Comparison of ENCODE assay signal across 22 cellular contexts in the genomic region with DNA sequence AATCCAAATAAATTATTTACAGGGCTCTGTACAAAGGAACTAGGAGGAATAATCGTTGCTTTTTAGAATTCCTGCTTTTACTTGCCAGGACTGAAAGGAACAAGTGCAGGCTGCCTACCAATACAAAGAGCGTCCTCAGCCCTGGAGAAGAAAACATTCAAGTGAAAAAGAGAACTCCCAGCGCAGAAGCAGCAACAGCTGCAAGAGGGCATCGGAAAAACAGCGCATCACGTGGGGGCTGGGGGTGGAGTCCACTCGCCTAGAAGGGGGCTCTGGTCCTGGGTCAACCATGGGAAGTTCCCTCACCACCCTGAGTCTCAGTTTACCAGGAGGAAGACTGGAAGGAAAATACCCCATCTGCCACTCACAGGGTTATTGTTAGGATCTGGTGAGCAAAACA. TPM values are rescaled to one million over a fixed set of nuclear protein-coding genes. Genes with fewer than 3 reads are reported as not detected.
DNase-seq lines count a peak whose midpoint lies in the region; ATAC-seq and TF ChIP-seq lines count a peak whose summit lies in the region.
"Had no signal": no experiment of that assay in that cellular context is flagged by ENCODE, and none has a peak within 500 bp of the region (broad histone marks: within the 10 kb centered on the region; RNA-seq: fewer than 3 reads in every experiment).

No MANE protein-coding gene starts in this region.

- H3K27ac ChIP-seq in temporal lobe (ENCODE audit: low read depth, low read length) = peak overlapping the region; percentile 94
- H3K27ac ChIP-seq: heart left ventricle, ovary, thoracic aorta had no signal

- ATAC-seq in activated naive CD4-positive, alpha-beta T cell treated with anti-CD3 and anti-CD28 coated beads, Interleukin-2, amount 50 U/mL, for 72 hours = no peak
- ATAC-seq: activated naive CD8-positive, alpha-beta T cell treated with anti-CD3 and anti-CD28 coated beads, Interleukin-2, amount 50 U/mL, for 24 hours; HCT116; heart left ventricle had no signal

- peaks cover 7% of the 10 kb centered on the region for H3K27me3 Mint-ChIP-seq in nephron progenitor cell (ENCODE audit: low read depth, poor library complexity)
- H3K27me3 Mint-ChIP-seq: activated CD4-positive, alpha-beta memory T cell treated with anti-CD3 and anti-CD28 coated beads for 36 hours; dendritic cell treated with granulocyte-macrophage colony-stimulating factor and Interleukin-4, amounts not matched to agents 40 ng/mL and 50 ng/mL, for 4 days had no signal

- DNase-seq in SK-MEL-5 (ENCODE audit: low read depth, low spot score) (peak; percentile 77), globus pallidus (ENCODE audit: low spot score) (peak; percentile 96), nephron progenitor cell (no peak), AG08395 (ENCODE audit: low spot score) (no peak), SIG-M5 treated with dmso at 0.1 percent for 504 hours (lab: John Stamatoyannopoulos, UW; ENCODE audit: unreplicated experiment) (no peak)
- DNase-seq in activated naive CD4-positive, alpha-beta T cell treated with anti-CD3 and anti-CD28 coated beads, Interleukin-2, amount 50 U/mL, for 72 hours (ENCODE audit: low spot score in 2 of 2) = no peak
- DNase-seq: activated CD4-positive, alpha-beta memory T cell treated with anti-CD3 and anti-CD28 coated beads for 36 hours; activated CD4-positive, CD25-positive, alpha-beta regulatory T cell; activated effector memory CD4-positive, alpha-beta T cell treated with anti-CD3 and anti-CD28 coated beads, Interleukin-2, amount 50 U/mL, for 16 hours; activated naive CD8-positive, alpha-beta T cell treated with anti-CD3 and anti-CD28 coated beads, Interleukin-2, amount 50 U/mL, for 24 hours; DMS79 treated with DMSO at 0.1 percent for 48 hours; heart left ventricle; NCI-H1417; NCI-H526; ovary; T-helper 9 cell had no signal

- no peak for TF ChIP-seq CTCF in nephron progenitor cell (IDR thresholded peaks at IDR 0.05)

- no peaks in the 10 kb centered on the region for H3K36me3 Mint-ChIP-seq in nephron progenitor cell (ENCODE audit: low read depth)
- H3K36me3 Mint-ChIP-seq in activated naive CD4-positive, alpha-beta T cell treated with anti-CD3 and anti-CD28 coated beads, Interleukin-2, amount 50 U/mL, for 72 hours = peaks cover 0 to 6% of the 10 kb centered on the region in 2 donors
- H3K36me3 Mint-ChIP-seq: activated CD4-positive, alpha-beta memory T cell treated with anti-CD3 and anti-CD28 coated beads for 36 hours had no signal

- peaks cover 6% of the 10 kb centered on the region for H3K9me3 Mint-ChIP-seq in nephron progenitor cell
- H3K9me3 Mint-ChIP-seq in activated naive CD4-positive, alpha-beta T cell treated with anti-CD3 and anti-CD28 coated beads, Interleukin-2, amount 50 U/mL, for 72 hours = peaks cover 5 to 12% of the 10 kb centered on the region in 2 donors

- in situ Hi-C loops in SK-MEL-5 (cut with HindIII; ENCODE audit: low pct_unique_long_range_greater_than_20kb, low sequenced_read_pairs) = no loop called here

- peaks cover 18% of the 10 kb centered on the region for H3K4me1 Mint-ChIP-seq in nephron progenitor cell
- H3K4me1 Mint-ChIP-seq: activated naive CD8-positive, alpha-beta T cell treated with anti-CD3 and anti-CD28 coated beads, Interleukin-2, amount 50 U/mL, for 24 hours had no signal

- peak overlapping the region; percentile 77 for H3K27ac Mint-ChIP-seq in nephron progenitor cell
- H3K27ac Mint-ChIP-seq in activated naive CD4-positive, alpha-beta T cell treated with anti-CD3 and anti-CD28 coated beads, Interleukin-2, amount 50 U/mL, for 72 hours = no peak overlapping the region
- H3K27ac Mint-ChIP-seq: activated CD4-positive, alpha-beta memory T cell treated with anti-CD3 and anti-CD28 coated beads for 36 hours; activated naive CD8-positive, alpha-beta T cell treated with anti-CD3 and anti-CD28 coated beads, Interleukin-2, amount 50 U/mL, for 24 hours; dendritic cell treated with granulocyte-macrophage colony-stimulating factor and Interleukin-4, amounts not matched to agents 40 ng/mL and 50 ng/mL, for 4 days had no signal

- H3K4me3 Mint-ChIP-seq in nephron progenitor cell = no peak overlapping the region
- H3K4me3 Mint-ChIP-seq: activated CD4-positive, alpha-beta memory T cell treated with anti-CD3 and anti-CD28 coated beads for 36 hours; activated naive CD8-positive, alpha-beta T cell treated with anti-CD3 and anti-CD28 coated beads, Interleukin-2, amount 50 U/mL, for 24 hours; dendritic cell treated with granulocyte-macrophage colony-stimulating factor and Interleukin-4, amounts not matched to agents 40 ng/mL and 50 ng/mL, for 4 days had no signal

RNA-seq across cellular contexts. Expression of a gene that starts 0.4 kb away (rescaled TPM):
- total RNA-seq in SK-MEL-5 (2014; rRNA removed; shearing (Covaris generic)) = 78.1 and 89.9 TPM in 2 replicates
- 112 and 155 TPM in 2 replicates for polyA plus RNA-seq in SK-MEL-5 (2015; cell fraction: cytosol; rRNA removed)
- 147 and 149 TPM in 2 replicates for polyA plus RNA-seq in SK-MEL-5 (2015; cell fraction: nucleus; rRNA removed)
- total RNA-seq in temporal lobe = 0.49 TPM
- not detected for total RNA-seq in activated naive CD4-positive, alpha-beta T cell treated with anti-CD3 and anti-CD28 coated beads, Interleukin-2, amount 50 U/mL, for 72 hours
- total RNA-seq: activated CD4-positive, alpha-beta memory T cell treated with anti-CD3 and anti-CD28 coated beads for 36 hours; bronchial epithelial cell; heart left ventricle; ovary; thoracic aorta had no signal
- polyA plus RNA-seq: heart left ventricle, liver, ovary had no signal

Comparison
In these comparisons a context has a peak if more than half of its experiments do, and no peak if none do; other contexts are left out.
1. DNase-seq: peak in SK-MEL-5 (single experiment) and globus pallidus (single experiment); none in nephron progenitor cell (single experiment), AG08395 (single experiment), SIG-M5 treated with dmso at 0.1 percent for 504 hours (single experiment) and activated naive CD4-positive, alpha-beta T cell treated with anti-CD3 and anti-CD28 coated beads, Interleukin-2, amount 50 U/mL, for 72 hours (0 of 2).
2. RNA of a gene that starts 0.4 kb away (total RNA-seq): 78.1 to 89.9 TPM in SK-MEL-5; 0.49 TPM in temporal lobe (single experiment) and not detected in activated naive CD4-positive, alpha-beta T cell treated with anti-CD3 and anti-CD28 coated beads, Interleukin-2, amount 50 U/mL, for 72 hours; every median in the first group is over 10 times any median in the second.